In genomic region chr4:23932935-23933334, GRCh38 we compare ENCODE assay signal across 15 cellular contexts.
DNase-seq lines count a peak whose midpoint lies in the region; ATAC-seq and TF ChIP-seq lines count a peak whose summit lies in the region.
"Had no signal": no experiment of that assay in that cellular context is flagged by ENCODE, and none has a peak within 500 bp of the region (broad histone marks: within the 10 kb centered on the region; RNA-seq: fewer than 3 reads in every experiment).

No MANE protein-coding gene starts in this region.

- peak overlapping the region; percentile 37 for H3K4me3 ChIP-seq in HUES48 (ENCODE audit: low read depth, low read length)
- no peak overlapping the region for H3K4me3 ChIP-seq in brain microvascular endothelial cell (ENCODE audit: low read depth, low read length)
- peak overlapping the region; percentile 21 for H3K4me3 ChIP-seq in iPS-18a (ENCODE audit: low read length)
- peak overlapping the region in 1 of 5 donors; percentile 24 for H3K4me3 ChIP-seq in subcutaneous abdominal adipose tissue (ENCODE audit: low read depth in 1 of 5, low read length in 5 of 5)
- H3K4me3 ChIP-seq: sigmoid colon had no signal

- peak overlapping the region; percentile 2; the same call in 1 of the 2 replicates for H3K9ac ChIP-seq in HUES48 (ENCODE audit: low read depth, low read length)
- H3K9ac ChIP-seq in iPS-18a (ENCODE audit: low read length), result no peak overlapping the region
- H3K9ac ChIP-seq in subcutaneous abdominal adipose tissue (ENCODE audit: low read length in 5 of 5), result no peak overlapping the region

- H3K4me1 ChIP-seq in HUES48 (ENCODE audit: control insufficient read depth, insufficient read depth, low read length) (peaks cover 66% of the 10 kb centered on the region), iPS-18a (ENCODE audit: control insufficient read depth, low read depth, low read length) (peaks cover 55% of the 10 kb centered on the region), subcutaneous abdominal adipose tissue (ENCODE audit: control insufficient read depth in 5 of 5, insufficient read depth in 5 of 5, low read length in 5 of 5) (peaks cover 3 to 62% (median 43%) of the 10 kb centered on the region in 5 donors)

- H3K9me3 ChIP-seq in HUES48 (ENCODE audit: control insufficient read depth, insufficient read depth, low read length) (no peaks in the 10 kb centered on the region), iPS-18a (ENCODE audit: control insufficient read depth, low read depth, low read length) (no peaks in the 10 kb centered on the region), subcutaneous abdominal adipose tissue (ENCODE audit: control insufficient read depth in 5 of 5, low read length in 5 of 5) (no peaks in the 10 kb centered on the region)
- H3K9me3 ChIP-seq: sigmoid colon had no signal

- peak; percentile 59 for TF ChIP-seq CTCF in brain microvascular endothelial cell (IDR thresholded peaks at IDR 0.05; ENCODE audit: low read depth, low read length, missing control alignments)

- H3K36me3 ChIP-seq in HUES48 (ENCODE audit: control insufficient read depth, insufficient read depth, low read length) (no peaks in the 10 kb centered on the region), brain microvascular endothelial cell (replicated peaks) (no peaks in the 10 kb centered on the region), iPS-18a (ENCODE audit: control insufficient read depth, low read depth, low read length) (no peaks in the 10 kb centered on the region), subcutaneous abdominal adipose tissue (ENCODE audit: control insufficient read depth in 5 of 5, insufficient read depth in 5 of 5, low read length in 5 of 5) (no peaks in the 10 kb centered on the region)
- H3K36me3 ChIP-seq: sigmoid colon had no signal

- no peak for DNase-seq in brain microvascular endothelial cell
- no peak for DNase-seq in UCSD-AML1 (lab: John Stamatoyannopoulos, UW; ENCODE audit: unreplicated experiment)
- DNase-seq in NCI-H446 (lab: John Stamatoyannopoulos, UW), result no peak
- DNase-seq: activated CD8-positive, alpha-beta memory T cell treated with anti-CD3 and anti-CD28 coated beads, Interleukin-2, amount 50 U/mL, for 4 hours; amygdala; DMS79 treated with DMSO at 0.1 percent for 48 hours; NCI-H1694; OCI-M1; sigmoid colon; T1000 had no signal

- in situ Hi-C loops in brain microvascular endothelial cell (cut with HindIII; ENCODE audit: low pct_ligation_motif_present, low sequenced_read_pairs), result no loop called here

- H3K27me3 ChIP-seq in HUES48 (ENCODE audit: control insufficient read depth, insufficient read depth, low read length), result no peaks in the 10 kb centered on the region
- H3K27me3 ChIP-seq in brain microvascular endothelial cell (replicated peaks), result no peaks in the 10 kb centered on the region
- no peaks in the 10 kb centered on the region for H3K27me3 ChIP-seq in iPS-18a (ENCODE audit: control insufficient read depth, insufficient read depth, low read length)
- no peaks in the 10 kb centered on the region for H3K27me3 ChIP-seq in subcutaneous abdominal adipose tissue (ENCODE audit: control insufficient read depth in 5 of 5, insufficient read depth in 4 of 5, low read length in 5 of 5)
- H3K27me3 ChIP-seq: sigmoid colon had no signal

- H3K27ac ChIP-seq in HUES48 (ENCODE audit: low read depth, low read length) (peak overlapping the region; percentile 83), brain microvascular endothelial cell (no peak overlapping the region), iPS-18a (ENCODE audit: low read length) (no peak overlapping the region), subcutaneous abdominal adipose tissue (ENCODE audit: low read depth, low read length) (peak overlapping the region; percentile 4)

- ATAC-seq in GM21825 (IDR thresholded peaks at IDR 0.05; ENCODE audit: unreplicated experiment), result no peak
- ATAC-seq: esophagus mucosa had no signal

Comparison
In these comparisons a context has a peak if more than half of its experiments do, and no peak if none do; other contexts are left out.
1. H3K27ac ChIP-seq: peak in HUES48 (single experiment) and subcutaneous abdominal adipose tissue (single experiment); none in brain microvascular endothelial cell (single experiment) and iPS-18a (single experiment).